1 cellular context compared by ENCODE assay signal in genomic region chrX:46788902-46789301, GRCh38.
TF ChIP-seq lines count a peak whose summit lies in the region.

No MANE protein-coding gene starts in this region.

TF ChIP-seq in GM23338, 12 proteins besides CTCF, POLR2A, EP300 and RAD21 (continued from another document):
- TF ChIP-seq, protein P1, sequence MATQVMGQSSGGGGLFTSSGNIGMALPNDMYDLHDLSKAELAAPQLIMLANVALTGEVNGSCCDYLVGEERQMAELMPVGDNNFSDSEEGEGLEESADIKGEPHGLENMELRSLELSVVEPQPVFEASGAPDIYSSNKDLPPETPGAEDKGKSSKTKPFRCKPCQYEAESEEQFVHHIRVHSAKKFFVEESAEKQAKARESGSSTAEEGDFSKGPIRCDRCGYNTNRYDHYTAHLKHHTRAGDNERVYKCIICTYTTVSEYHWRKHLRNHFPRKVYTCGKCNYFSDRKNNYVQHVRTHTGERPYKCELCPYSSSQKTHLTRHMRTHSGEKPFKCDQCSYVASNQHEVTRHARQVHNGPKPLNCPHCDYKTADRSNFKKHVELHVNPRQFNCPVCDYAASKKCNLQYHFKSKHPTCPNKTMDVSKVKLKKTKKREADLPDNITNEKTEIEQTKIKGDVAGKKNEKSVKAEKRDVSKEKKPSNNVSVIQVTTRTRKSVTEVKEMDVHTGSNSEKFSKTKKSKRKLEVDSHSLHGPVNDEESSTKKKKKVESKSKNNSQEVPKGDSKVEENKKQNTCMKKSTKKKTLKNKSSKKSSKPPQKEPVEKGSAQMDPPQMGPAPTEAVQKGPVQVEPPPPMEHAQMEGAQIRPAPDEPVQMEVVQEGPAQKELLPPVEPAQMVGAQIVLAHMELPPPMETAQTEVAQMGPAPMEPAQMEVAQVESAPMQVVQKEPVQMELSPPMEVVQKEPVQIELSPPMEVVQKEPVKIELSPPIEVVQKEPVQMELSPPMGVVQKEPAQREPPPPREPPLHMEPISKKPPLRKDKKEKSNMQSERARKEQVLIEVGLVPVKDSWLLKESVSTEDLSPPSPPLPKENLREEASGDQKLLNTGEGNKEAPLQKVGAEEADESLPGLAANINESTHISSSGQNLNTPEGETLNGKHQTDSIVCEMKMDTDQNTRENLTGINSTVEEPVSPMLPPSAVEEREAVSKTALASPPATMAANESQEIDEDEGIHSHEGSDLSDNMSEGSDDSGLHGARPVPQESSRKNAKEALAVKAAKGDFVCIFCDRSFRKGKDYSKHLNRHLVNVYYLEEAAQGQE (IDR thresholded peaks at IDR 0.05; ENCODE audit: unreplicated experiment): no peak
- TF ChIP-seq EZH2 (IDR thresholded peaks at IDR 0.05; ENCODE audit: low read depth, unreplicated experiment) (no peak), STAT1 (IDR thresholded peaks at IDR 0.05; ENCODE audit: unreplicated experiment) (no peak), POLR2AphosphoS5 (IDR thresholded peaks at IDR 0.05; ENCODE audit: low read depth) (no peak), ZNF114 (CRISPR knock-in tag; IDR thresholded peaks at IDR 0.05) (no peak), ZNF331 (CRISPR knock-in tag; IDR thresholded peaks at IDR 0.05; ENCODE audit: low read depth) (no peak)
